11 cellular contexts compared by ENCODE assay signal in the genomic region with DNA sequence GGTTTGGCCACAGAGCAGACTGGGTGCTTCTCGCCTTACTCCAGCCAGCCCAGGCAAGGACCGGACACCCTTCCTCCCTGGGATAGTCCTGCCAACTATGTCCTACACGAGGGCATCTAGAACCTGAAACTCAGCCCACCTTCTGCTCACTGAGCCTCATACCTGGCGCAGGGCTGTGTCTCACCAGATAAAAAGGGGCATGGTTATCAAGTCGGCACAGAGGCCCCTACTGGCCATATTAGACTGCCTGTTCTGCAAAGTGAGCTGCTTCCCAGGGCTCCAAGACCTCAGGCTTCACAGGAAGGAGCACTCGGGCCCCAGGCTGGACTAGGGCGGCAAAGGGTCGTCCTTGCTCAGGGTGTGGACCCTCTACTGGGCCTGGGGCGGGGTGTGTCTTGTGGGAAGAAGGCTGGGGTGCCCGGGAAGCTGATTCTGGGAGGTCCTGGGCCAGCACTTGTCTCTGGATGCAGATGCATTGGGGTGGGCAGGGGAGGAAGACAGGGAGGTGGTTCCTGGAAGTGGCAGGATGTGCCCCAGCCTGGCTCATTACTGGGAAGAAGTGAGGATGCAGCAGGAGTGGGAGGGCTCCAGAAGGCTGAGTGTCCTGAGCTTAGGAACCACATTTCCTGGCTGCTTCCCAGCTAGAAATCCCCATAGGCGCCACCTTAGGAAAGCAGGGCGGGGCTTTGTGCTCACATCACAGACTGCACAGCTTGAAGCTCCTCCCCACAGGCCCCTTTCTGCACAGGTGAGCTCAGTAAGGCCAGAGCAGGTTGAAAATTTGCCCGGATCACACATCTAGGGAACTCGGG. TPM values are rescaled to one million over a fixed set of nuclear protein-coding genes. Genes with fewer than 3 reads are reported as not detected.
DNase-seq lines count a peak whose midpoint lies in the region; ATAC-seq and TF ChIP-seq lines count a peak whose summit lies in the region.
"Had no signal": no experiment of that assay in that cellular context is flagged by ENCODE, and none has a peak within 500 bp of the region (broad histone marks: within the 10 kb centered on the region; RNA-seq: fewer than 3 reads in every experiment).

No MANE protein-coding gene starts in this region.

- H3K36me3 ChIP-seq in left ventricle myocardium inferior: peaks cover 31% of the 10 kb centered on the region

- H3K4me3 ChIP-seq in left ventricle myocardium inferior: no peak overlapping the region

- no peak for TF ChIP-seq CTCF in left ventricle myocardium inferior (IDR thresholded peaks at IDR 0.05; ENCODE audit: borderline replicate concordance)

- H3K27me3 ChIP-seq in left ventricle myocardium inferior (ENCODE audit: low read depth): no peaks in the 10 kb centered on the region

- DNase-seq in left ventricle myocardium inferior: no peak
- DNase-seq in left ventricle myocardium superior: no peak
- DNase-seq in SW480 (ENCODE audit: low spot score): peak; percentile 19
- peak; percentile 72 for DNase-seq in kidney tubule cell (ENCODE audit: low spot score)
- no peak for DNase-seq in activated gamma-delta T cell (lab: John Stamatoyannopoulos, UW)
- DNase-seq in GM03348 (ENCODE audit: low spot score): no peak
- DNase-seq in middle frontal gyrus (ENCODE audit: extremely low spot score, low spot score): no peak
- DNase-seq: activated CD4-positive, CD25-positive, alpha-beta regulatory T cell; stimulated activated naive CD4-positive, alpha-beta T cell had no signal

- ATAC-seq in left ventricle myocardium superior (no peak), HG03520 (IDR thresholded peaks at IDR 0.05; ENCODE audit: unreplicated experiment) (no peak)

- no peaks in the 10 kb centered on the region for H3K9me3 ChIP-seq in left ventricle myocardium inferior (replicated peaks)

- H3K27ac ChIP-seq in left ventricle myocardium inferior (replicated peaks): peak overlapping the region; percentile 59
- H3K27ac ChIP-seq: epithelial cell of prostate had no signal

- H3K4me1 ChIP-seq in left ventricle myocardium inferior: peaks cover 37% of the 10 kb centered on the region

- intact Hi-C loops in left ventricle myocardium inferior (cut with micrococcal nuclease): no loop called here
- intact Hi-C loops in left ventricle myocardium superior (cut with micrococcal nuclease): no loop called here

RNA-seq across cellular contexts. Expression of a gene that starts 19.6 kb away (rescaled TPM):
- total RNA-seq in left ventricle myocardium inferior: 29.7 TPM
- 32.4 TPM for total RNA-seq in left ventricle myocardium superior

RNA-seq across cellular contexts. Expression of a gene that starts 36.2 kb away (rescaled TPM):
- total RNA-seq in left ventricle myocardium inferior (0.27 TPM), left ventricle myocardium superior (0.42 TPM)

Comparison
In these comparisons a context has a peak if more than half of its experiments do, and no peak if none do; other contexts are left out.
1. DNase-seq: peak in SW480 (single experiment) and kidney tubule cell (single experiment); none in left ventricle myocardium inferior (single experiment), left ventricle myocardium superior (single experiment), activated gamma-delta T cell (single experiment), GM03348 (single experiment) and middle frontal gyrus (single experiment).